ENCODE assay signal across 14 cellular contexts in genomic region chr13:99417151-99417820, GRCh38.
DNase-seq lines count a peak whose midpoint lies in the region; ATAC-seq and TF ChIP-seq lines count a peak whose summit lies in the region.
"Had no signal": no experiment of that assay in that cellular context is flagged by ENCODE, and none has a peak within 500 bp of the region (broad histone marks: within the 10 kb centered on the region; RNA-seq: fewer than 3 reads in every experiment).

No MANE protein-coding gene starts in this region.

- no peaks in the 10 kb centered on the region for H3K27me3 Mint-ChIP-seq in activated CD4-positive, alpha-beta T cell treated with anti-CD3 and anti-CD28 coated beads for 36 hours
- no peaks in the 10 kb centered on the region for H3K27me3 Mint-ChIP-seq in CD8-positive, alpha-beta memory T cell
- H3K27me3 Mint-ChIP-seq in activated CD8-positive, alpha-beta T cell treated with anti-CD3 and anti-CD28 coated beads, Interleukin-2, amount 10 ng/mL, durations not matched to agents 7 days and 5 days (ENCODE audit: low read depth): no peaks in the 10 kb centered on the region
- peaks cover 12% of the 10 kb centered on the region for H3K27me3 Mint-ChIP-seq in neural progenitor cell (ENCODE audit: insufficient read depth, low read depth)

- peaks cover 6% of the 10 kb centered on the region for H3K36me3 Mint-ChIP-seq in activated CD4-positive, alpha-beta T cell treated with anti-CD3 and anti-CD28 coated beads for 36 hours (ENCODE audit: low read depth)
- H3K36me3 Mint-ChIP-seq in CD8-positive, alpha-beta memory T cell: no peaks in the 10 kb centered on the region
- peaks cover under 1% of the 10 kb centered on the region for H3K36me3 Mint-ChIP-seq in activated CD8-positive, alpha-beta T cell treated with anti-CD3 and anti-CD28 coated beads, Interleukin-2, amount 10 ng/mL, durations not matched to agents 7 days and 5 days (ENCODE audit: low read depth)
- no peaks in the 10 kb centered on the region for H3K36me3 Mint-ChIP-seq in neural progenitor cell

- no peak overlapping the region for H2AFZ ChIP-seq in neural progenitor cell (replicated peaks)

- H3K4me1 ChIP-seq in CD8-positive, alpha-beta memory T cell (ENCODE audit: insufficient read depth, low read length): peaks cover 74% of the 10 kb centered on the region
- peaks cover 13% of the 10 kb centered on the region for H3K4me1 ChIP-seq in neural progenitor cell
- H3K4me1 ChIP-seq: pancreas had no signal

- H3K4me3 ChIP-seq in CD8-positive, alpha-beta memory T cell (ENCODE audit: low read length): peak overlapping the region; percentile 40
- no peak overlapping the region for H3K4me3 ChIP-seq in neural progenitor cell
- H3K4me3 ChIP-seq: pancreas, spleen, tibial nerve had no signal

- peak; percentile 57 for DNase-seq in activated CD4-positive, alpha-beta T cell treated with anti-CD3 and anti-CD28 coated beads for 36 hours
- no peak for DNase-seq in activated CD4-positive, alpha-beta T cell treated with anti-CD3 and anti-CD28 coated beads, Interleukin-2, amount 50 U/mL, for 48 hours
- peak in 1 of 5 donors; percentile 70 for DNase-seq in CD8-positive, alpha-beta memory T cell
- no peak for DNase-seq in activated CD8-positive, alpha-beta T cell treated with anti-CD3 and anti-CD28 coated beads, Interleukin-2, amount 10 ng/mL, durations not matched to agents 7 days and 5 days
- peak; percentile 53 for DNase-seq in neural progenitor cell (ENCODE audit: low spot score)
- DNase-seq in glomerular visceral epithelial cell (ENCODE audit: extremely low spot score): no peak
- no peak for DNase-seq in NCI-H2107 (lab: John Stamatoyannopoulos, UW)
- no peak for DNase-seq in NCI-H187 (lab: John Stamatoyannopoulos, UW)
- DNase-seq: anterior cingulate cortex, cortex of kidney, NCI-H446 treated with DMSO at 0.1 percent for 48 hours had no signal

- no peaks in the 10 kb centered on the region for H3K79me2 ChIP-seq in neural progenitor cell (ENCODE audit: low read depth)

- POLR2A ChIA-PET in activated CD4-positive, alpha-beta T cell treated with anti-CD3 and anti-CD28 coated beads for 36 hours (lab: Charles Lee): interaction anchor here (0.5 to 1.4 kb wide), 3 partner anchors 26 to 159 kb away, joined by 3 to 6 read pairs (median 5); partner anchors contain the start of gene GPR18
- POLR2A ChIA-PET in CD8-positive, alpha-beta memory T cell (lab: Charles Lee): interaction anchor here (0.5 kb wide), 1 partner anchor 81 kb away, joined by 4 read pairs; no protein-coding TSS in a partner anchor
- POLR2A ChIA-PET in activated CD8-positive, alpha-beta T cell treated with anti-CD3 and anti-CD28 coated beads, Interleukin-2, amount 10 ng/mL, durations not matched to agents 7 days and 5 days (lab: Charles Lee): interaction anchor here (0.6 to 1.0 kb wide), 2 partner anchors 292 to 330 kb away, joined by 3 read pairs; no protein-coding TSS in a partner anchor

- peaks cover under 1% of the 10 kb centered on the region for H3K9me3 Mint-ChIP-seq in activated CD4-positive, alpha-beta T cell treated with anti-CD3 and anti-CD28 coated beads for 36 hours (ENCODE audit: low read depth)
- H3K9me3 Mint-ChIP-seq in CD8-positive, alpha-beta memory T cell: peaks cover 0 to under 1% (median 0%) of the 10 kb centered on the region in 5 donors
- no peaks in the 10 kb centered on the region for H3K9me3 Mint-ChIP-seq in activated CD8-positive, alpha-beta T cell treated with anti-CD3 and anti-CD28 coated beads, Interleukin-2, amount 10 ng/mL, durations not matched to agents 7 days and 5 days (ENCODE audit: insufficient read depth)
- H3K9me3 Mint-ChIP-seq in neural progenitor cell: no peaks in the 10 kb centered on the region

- no peak overlapping the region for H3K9ac ChIP-seq in neural progenitor cell

- H3K27ac Mint-ChIP-seq in activated CD4-positive, alpha-beta T cell treated with anti-CD3 and anti-CD28 coated beads for 36 hours: no peak overlapping the region
- H3K27ac Mint-ChIP-seq in CD8-positive, alpha-beta memory T cell: peak overlapping the region in 2 of 8 donors; percentile 43 to 69
- H3K27ac Mint-ChIP-seq in activated CD8-positive, alpha-beta T cell treated with anti-CD3 and anti-CD28 coated beads, Interleukin-2, amount 10 ng/mL, durations not matched to agents 7 days and 5 days: peak overlapping the region; percentile 76
- no peak overlapping the region for H3K27ac Mint-ChIP-seq in neural progenitor cell

- H3K27ac ChIP-seq in CD8-positive, alpha-beta memory T cell (ENCODE audit: low read depth, low read length): no peak overlapping the region
- H3K27ac ChIP-seq in neural progenitor cell: no peak overlapping the region
- H3K27ac ChIP-seq: pancreas, tibial nerve had no signal

- H3K4me1 Mint-ChIP-seq in activated CD4-positive, alpha-beta T cell treated with anti-CD3 and anti-CD28 coated beads for 36 hours: peaks cover 60% of the 10 kb centered on the region
- H3K4me1 Mint-ChIP-seq in CD8-positive, alpha-beta memory T cell: peaks cover 31 to 43% (median 42%) of the 10 kb centered on the region in 3 donors
- H3K4me1 Mint-ChIP-seq in activated CD8-positive, alpha-beta T cell treated with anti-CD3 and anti-CD28 coated beads, Interleukin-2, amount 10 ng/mL, durations not matched to agents 7 days and 5 days (ENCODE audit: low read depth): peaks cover 38% of the 10 kb centered on the region
- peaks cover 18% of the 10 kb centered on the region for H3K4me1 Mint-ChIP-seq in neural progenitor cell

- no peaks in the 10 kb centered on the region for H3F3A ChIP-seq in neural progenitor cell (ENCODE audit: low read depth)

- no peaks in the 10 kb centered on the region for H3K27me3 ChIP-seq in CD8-positive, alpha-beta memory T cell (ENCODE audit: insufficient read depth, low read length, poor library complexity, severe bottlenecking)
- H3K27me3 ChIP-seq in neural progenitor cell: no peaks in the 10 kb centered on the region
- H3K27me3 ChIP-seq: pancreas, spleen had no signal

- H3K9me3 ChIP-seq in CD8-positive, alpha-beta memory T cell (ENCODE audit: low read length): no peaks in the 10 kb centered on the region
- H3K9me3 ChIP-seq in neural progenitor cell (ENCODE audit: low read depth): no peaks in the 10 kb centered on the region
- H3K9me3 ChIP-seq: pancreas had no signal

- intact Hi-C loops in activated CD4-positive, alpha-beta T cell treated with anti-CD3 and anti-CD28 coated beads for 36 hours (cut with DNase I, micrococcal nuclease): loop anchor here (5.0 kb wide), 2 partner anchors 35 to 215 kb away; partner anchors contain the start of gene UBAC2 (in 1 of the 2)

- peak overlapping the region; percentile 64 for H3K4me2 ChIP-seq in neural progenitor cell

- no peaks in the 10 kb centered on the region for H3K36me3 ChIP-seq in CD8-positive, alpha-beta memory T cell (ENCODE audit: insufficient read depth, low read length)
- H3K36me3 ChIP-seq in neural progenitor cell: no peaks in the 10 kb centered on the region
- H3K36me3 ChIP-seq: pancreas, spleen, tibial nerve had no signal

- peak; percentile 2 for ATAC-seq in activated CD4-positive, alpha-beta T cell treated with anti-CD3 and anti-CD28 coated beads for 36 hours
- no peak for ATAC-seq in activated CD8-positive, alpha-beta T cell treated with anti-CD3 and anti-CD28 coated beads, Interleukin-2, amount 10 ng/mL, durations not matched to agents 7 days and 5 days
- ATAC-seq: pancreas had no signal

- CTCF ChIA-PET in activated CD4-positive, alpha-beta T cell treated with anti-CD3 and anti-CD28 coated beads for 36 hours (lab: Charles Lee): interaction anchor here (0.6 to 7.9 kb wide), 11 partner anchors 9 to 1753 kb away, joined by 3 to 78 read pairs (median 3); no protein-coding TSS in a partner anchor
- CTCF ChIA-PET in CD8-positive, alpha-beta memory T cell (lab: Charles Lee): interaction anchor here (10.2 kb wide), 1 partner anchor 18 kb away, joined by 108 read pairs; no protein-coding TSS in a partner anchor
- CTCF ChIA-PET in activated CD8-positive, alpha-beta T cell treated with anti-CD3 and anti-CD28 coated beads, Interleukin-2, amount 10 ng/mL, durations not matched to agents 7 days and 5 days (lab: Charles Lee): interaction anchor here (1.6 to 11.6 kb wide), 6 partner anchors 8 to 148 kb away, joined by 4 to 170 read pairs (median 8); no protein-coding TSS in a partner anchor

- no peak overlapping the region for H3K4me3 Mint-ChIP-seq in activated CD4-positive, alpha-beta T cell treated with anti-CD3 and anti-CD28 coated beads for 36 hours
- peak overlapping the region in 1 of 7 donors; percentile 9 for H3K4me3 Mint-ChIP-seq in CD8-positive, alpha-beta memory T cell
- peak overlapping the region; percentile 35 for H3K4me3 Mint-ChIP-seq in activated CD8-positive, alpha-beta T cell treated with anti-CD3 and anti-CD28 coated beads, Interleukin-2, amount 10 ng/mL, durations not matched to agents 7 days and 5 days
- H3K4me3 Mint-ChIP-seq in neural progenitor cell: peak overlapping the region; percentile 67

- peak; percentile 9 for TF ChIP-seq CTCF in neural progenitor cell (IDR thresholded peaks at IDR 0.05)

- H4K20me1 ChIP-seq in neural progenitor cell (ENCODE audit: low read depth): no peaks in the 10 kb centered on the region

Comparison
In these comparisons a context has a peak if more than half of its experiments do, and no peak if none do; other contexts are left out.
1. DNase-seq: peak in activated CD4-positive, alpha-beta T cell treated with anti-CD3 and anti-CD28 coated beads for 36 hours (single experiment) and neural progenitor cell (single experiment); none in activated CD4-positive, alpha-beta T cell treated with anti-CD3 and anti-CD28 coated beads, Interleukin-2, amount 50 U/mL, for 48 hours (0 of 2), activated CD8-positive, alpha-beta T cell treated with anti-CD3 and anti-CD28 coated beads, Interleukin-2, amount 10 ng/mL, durations not matched to agents 7 days and 5 days (single experiment), glomerular visceral epithelial cell (single experiment), NCI-H2107 (single experiment) and NCI-H187 (0 of 2).